In the genomic region with DNA sequence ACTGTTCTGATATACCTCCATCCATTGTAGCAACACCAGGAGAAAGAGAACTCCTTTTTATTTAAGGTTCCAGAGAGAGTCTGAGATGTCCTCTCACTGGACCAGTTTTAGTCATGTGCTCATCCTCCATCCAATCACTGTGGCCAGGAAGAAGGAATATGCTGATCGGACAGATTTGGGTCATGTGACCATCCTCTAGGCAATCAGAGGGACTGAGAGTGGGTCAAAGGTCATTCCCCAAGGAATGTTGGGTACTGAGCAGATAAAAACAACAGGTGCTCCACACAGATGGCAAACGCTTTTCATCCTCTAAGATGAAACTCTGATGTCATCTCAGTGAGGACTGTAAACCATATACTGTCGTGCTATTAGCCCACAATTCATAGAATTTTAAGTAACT, we compare ENCODE assay signal across 1 cellular context.
TF ChIP-seq lines count a peak whose summit lies in the region.

No MANE protein-coding gene starts in this region.

TF ChIP-seq in K562, 482 proteins besides CTCF, POLR2A, EP300 and RAD21 (continued from another document):
- TF ChIP-seq RBM17 (IDR thresholded peaks at IDR 0.05; ENCODE audit: borderline replicate concordance, low read depth, low read length) (no peak), ZNF124 (CRISPR knock-in tag; IDR thresholded peaks at IDR 0.05) (no peak), CREBBP (IDR thresholded peaks at IDR 0.05; ENCODE audit: low read depth, low read length) (no peak), SETDB1 (IDR thresholded peaks at IDR 0.05; ENCODE audit: low read length) (no peak), ZNF695 (CRISPR knock-in tag; IDR thresholded peaks at IDR 0.05) (no peak), ZNF668 (CRISPR knock-in tag; IDR thresholded peaks at IDR 0.05) (no peak), ZNF717 (CRISPR knock-in tag; IDR thresholded peaks at IDR 0.05) (no peak), POU5F1 (IDR thresholded peaks at IDR 0.05; ENCODE audit: borderline replicate concordance, low read depth, low read length, partially characterized antibody) (no peak), DNMT1 (IDR thresholded peaks at IDR 0.05) (no peak)
- TF ChIP-seq, protein P1, sequence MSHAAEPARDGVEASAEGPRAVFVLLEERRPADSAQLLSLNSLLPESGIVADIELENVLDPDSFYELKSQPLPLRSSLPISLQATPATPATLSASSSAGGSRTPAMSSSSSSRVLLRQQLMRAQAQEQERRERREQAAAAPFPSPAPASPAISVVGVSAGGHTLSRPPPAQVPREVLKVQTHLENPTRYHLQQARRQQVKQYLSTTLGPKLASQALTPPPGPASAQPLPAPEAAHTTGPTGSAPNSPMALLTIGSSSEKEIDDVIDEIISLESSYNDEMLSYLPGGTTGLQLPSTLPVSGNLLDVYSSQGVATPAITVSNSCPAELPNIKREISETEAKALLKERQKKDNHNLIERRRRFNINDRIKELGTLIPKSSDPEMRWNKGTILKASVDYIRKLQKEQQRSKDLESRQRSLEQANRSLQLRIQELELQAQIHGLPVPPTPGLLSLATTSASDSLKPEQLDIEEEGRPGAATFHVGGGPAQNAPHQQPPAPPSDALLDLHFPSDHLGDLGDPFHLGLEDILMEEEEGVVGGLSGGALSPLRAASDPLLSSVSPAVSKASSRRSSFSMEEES (CRISPR knock-in tag; IDR thresholded peaks at IDR 0.05): peak; percentile 75
- TF ChIP-seq, protein P2, sequence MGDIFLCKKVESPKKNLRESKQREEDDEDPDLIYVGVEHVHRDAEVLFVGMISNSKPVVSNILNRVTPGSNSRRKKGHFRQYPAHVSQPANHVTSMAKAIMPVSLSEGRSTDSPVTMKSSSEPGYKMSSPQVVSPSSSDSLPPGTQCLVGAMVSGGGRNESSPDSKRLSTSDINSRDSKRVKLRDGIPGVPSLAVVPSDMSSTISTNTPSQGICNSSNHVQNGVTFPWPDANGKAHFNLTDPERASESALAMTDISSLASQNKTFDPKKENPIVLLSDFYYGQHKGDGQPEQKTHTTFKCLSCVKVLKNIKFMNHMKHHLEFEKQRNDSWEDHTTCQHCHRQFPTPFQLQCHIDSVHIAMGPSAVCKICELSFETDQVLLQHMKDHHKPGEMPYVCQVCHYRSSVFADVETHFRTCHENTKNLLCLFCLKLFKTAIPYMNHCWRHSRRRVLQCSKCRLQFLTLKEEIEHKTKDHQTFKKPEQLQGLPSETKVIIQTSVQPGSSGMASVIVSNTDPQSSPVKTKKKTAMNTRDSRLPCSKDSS (IDR thresholded peaks at IDR 0.05; ENCODE audit: low read depth, partially characterized antibody): no peak
